ENCODE assay signal across 8 cellular contexts in the genomic region with DNA sequence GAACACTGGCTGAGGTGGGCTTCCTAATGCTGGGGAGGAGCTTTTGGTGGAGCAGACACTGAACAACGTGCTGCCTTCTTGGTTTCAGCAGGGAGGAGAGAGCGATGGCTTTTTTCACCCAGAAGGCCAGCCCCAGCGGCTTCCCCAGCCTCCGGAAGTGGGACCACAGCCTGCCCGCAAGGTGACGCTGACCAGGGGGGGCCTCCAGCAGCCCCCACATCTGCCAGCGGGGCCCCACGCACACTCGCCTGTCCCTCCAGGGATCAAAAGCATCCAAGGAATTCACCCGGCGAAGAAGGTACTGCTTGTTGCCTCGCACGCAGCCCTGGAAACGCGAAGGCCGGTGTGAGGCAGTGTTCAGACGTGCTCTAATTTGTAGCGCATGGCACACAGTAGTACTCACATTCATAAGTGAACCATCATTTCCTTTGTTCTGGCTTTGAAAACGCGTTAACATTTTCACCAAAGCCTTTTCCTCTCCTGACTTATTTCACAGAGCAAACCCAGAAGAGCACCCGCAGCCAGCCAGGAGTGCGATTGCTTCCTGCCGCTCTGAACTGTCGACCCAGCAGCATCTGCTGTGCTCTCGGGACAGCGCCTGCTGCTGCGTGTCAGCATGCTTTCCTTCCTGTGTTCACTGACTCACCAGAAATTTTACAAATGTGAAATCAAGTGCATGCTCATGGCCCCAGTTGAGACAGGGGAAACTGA. TPM values are rescaled to one million over a fixed set of nuclear protein-coding genes. Genes with fewer than 3 reads are reported as not detected.
DNase-seq lines count a peak whose midpoint lies in the region; ATAC-seq and TF ChIP-seq lines count a peak whose summit lies in the region.

No MANE protein-coding gene starts in this region.

- H3K27me3 ChIP-seq in tibial artery: no peaks in the 10 kb centered on the region

- ATAC-seq in GM18508 (IDR thresholded peaks at IDR 0.05; ENCODE audit: insufficient read depth, unreplicated experiment): peak; percentile 60
- ATAC-seq in HG03196 (IDR thresholded peaks at IDR 0.05; ENCODE audit: unreplicated experiment): peak; percentile 60
- ATAC-seq in left ventricle myocardium superior: peak; percentile 48
- no peak for ATAC-seq in GM18517 (IDR thresholded peaks at IDR 0.05; ENCODE audit: unreplicated experiment)

- intact Hi-C loops in left ventricle myocardium superior (cut with micrococcal nuclease): no loop called here
- intact Hi-C loops in tibial artery (cut with DNase I; ENCODE audit: low total_unique reads): no loop called here

- no peaks in the 10 kb centered on the region for H3K9me3 ChIP-seq in tibial artery

- H3K4me3 ChIP-seq in tibial artery: no peak overlapping the region

- no peak overlapping the region for H3K27ac ChIP-seq in tibial artery

- H3K36me3 ChIP-seq in tibial artery: peaks cover 40 to 63% (median 43%) of the 10 kb centered on the region in 3 donors

- DNase-seq in activated T-cell treated with anti-CD3 and anti-CD28 coated beads for 1 hour (ENCODE audit: low read depth) (peak; percentile 17), left ventricle myocardium superior (peak; percentile 55), tibial artery (no peak), NCI-H2171 treated with DMSO at 0.1 percent for 48 hours (lab: John Stamatoyannopoulos, UW) (no peak)
- DNase-seq in stimulated activated CD8-positive, alpha-beta memory T cell treated with anti-CD3 and anti-CD28 coated beads, Interleukin-15, amount 100 ng/mL, for 48 hours (ENCODE audit: low read depth in 2 of 2): peak; percentile 50 to 55

- H3K4me1 ChIP-seq in tibial artery: peaks cover 0 to 3% (median 0%) of the 10 kb centered on the region in 4 donors

- no peak for TF ChIP-seq CTCF in tibial artery (IDR thresholded peaks at IDR 0.05)

RNA-seq across cellular contexts. Expression of a gene that starts 48.4 kb away (rescaled TPM):
- not detected for total RNA-seq in left ventricle myocardium superior

Comparison
In these comparisons a context has a peak if more than half of its experiments do, and no peak if none do; other contexts are left out.
1. DNase-seq: peak in activated T-cell treated with anti-CD3 and anti-CD28 coated beads for 1 hour (single experiment), left ventricle myocardium superior (single experiment) and stimulated activated CD8-positive, alpha-beta memory T cell treated with anti-CD3 and anti-CD28 coated beads, Interleukin-15, amount 100 ng/mL, for 48 hours (2 of 2); none in tibial artery (0 of 2) and NCI-H2171 treated with DMSO at 0.1 percent for 48 hours (single experiment).